24 cellular contexts compared by ENCODE assay signal in the genomic region with DNA sequence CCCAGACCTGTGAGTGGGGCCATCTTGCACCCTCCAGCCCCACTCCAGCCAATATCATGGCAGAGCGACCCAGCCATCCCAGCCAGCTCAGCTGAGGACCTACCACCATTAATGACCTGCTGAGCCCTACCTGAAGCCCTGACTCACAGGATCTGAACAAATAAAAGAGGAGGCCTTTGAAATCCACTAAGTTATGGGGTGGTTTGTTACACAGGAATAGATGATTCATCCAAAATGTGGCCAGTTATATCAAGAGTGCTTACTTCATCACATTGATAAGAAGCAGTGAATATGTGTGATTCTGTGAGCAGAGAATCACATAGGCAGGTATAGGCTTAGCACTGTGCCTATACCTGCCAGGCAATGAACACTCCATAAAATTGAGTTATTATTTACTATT. TPM values are rescaled to one million over a fixed set of nuclear protein-coding genes. Genes with fewer than 3 reads are reported as not detected.
DNase-seq lines count a peak whose midpoint lies in the region; ATAC-seq and TF ChIP-seq lines count a peak whose summit lies in the region.
"Had no signal": no experiment of that assay in that cellular context is flagged by ENCODE, and none has a peak within 500 bp of the region (broad histone marks: within the 10 kb centered on the region; RNA-seq: fewer than 3 reads in every experiment).

No MANE protein-coding gene starts in this region.

- no CpG with 5 or more reads among the region's 1 CpG for WGBS in neuronal stem cell (ENCODE audit: extremely low coverage in 2 of 2, insufficient read length in 2 of 2, insufficient replicate concordance in 1 of 2), 2 donors

- H3K4ac ChIP-seq in neuronal stem cell (ENCODE audit: low read length), result no peak overlapping the region

- no peak overlapping the region for H4K91ac ChIP-seq in neuronal stem cell (ENCODE audit: low read depth, low read length, poor library complexity)

- H3K9ac ChIP-seq in PC-3 (ENCODE audit: low read length) (no peak overlapping the region), neuronal stem cell (ENCODE audit: low read depth, low read length, poor library complexity) (no peak overlapping the region)

- H2BK120ac ChIP-seq in neuronal stem cell (ENCODE audit: low read depth, low read length), result no peak overlapping the region

- H3K27me3 ChIP-seq in PC-3 (ENCODE audit: low read length) (no peaks in the 10 kb centered on the region), neuronal stem cell (ENCODE audit: control insufficient read depth in 3 of 3, insufficient read depth in 3 of 3, low read depth in 1 of 3, low read length in 3 of 3) (no peaks in the 10 kb centered on the region)
- no peaks in the 10 kb centered on the region for H3K27me3 ChIP-seq in CD8-positive, alpha-beta memory T cell (ENCODE audit: insufficient read depth, low read length, poor library complexity, severe bottlenecking)

- BruUV-seq in PC-3 (replicated peaks; lab: Mats Ljungman, UMichigan), result no TSS peak

- H3K9me3 ChIP-seq in PC-3 (ENCODE audit: low read length) (no peaks in the 10 kb centered on the region), neuronal stem cell (replicated peaks in 1 of 2; ENCODE audit: control insufficient read depth in 2 of 2, insufficient read depth in 1 of 2, low read depth in 1 of 2, low read length in 2 of 2) (no peaks in the 10 kb centered on the region)
- H3K9me3 ChIP-seq in CD8-positive, alpha-beta memory T cell (ENCODE audit: low read length), result no peaks in the 10 kb centered on the region
- H3K9me3 ChIP-seq: prostate gland had no signal

- intact Hi-C loops in PC-3 (cut with micrococcal nuclease), result no loop called here
- intact Hi-C loops in Right ventricle myocardium inferior (cut with DNase I), result no loop called here

- H3K27ac ChIP-seq in PC-3 (ENCODE audit: low read length) (peak overlapping the region; percentile 12; the same call in 1 of the 2 replicates), neuronal stem cell (replicated peaks; ENCODE audit: low read length) (no peak overlapping the region)
- H3K27ac ChIP-seq in CD8-positive, alpha-beta memory T cell (ENCODE audit: low read depth, low read length), result no peak overlapping the region
- H3K27ac ChIP-seq: prostate gland, SK-N-MC had no signal

- no peak for DNase-seq in activated CD4-positive, CD25-positive, alpha-beta regulatory T cell treated with anti-CD3 and anti-CD28 coated beads, Interleukin-2, amount 50 U/mL, for 72 hours
- DNase-seq in PC-3 (peak; percentile 79), choroid plexus epithelial cell (ENCODE audit: low read depth) (peak; percentile 9), neuronal stem cell (ENCODE audit: low spot score) (no peak), Right ventricle myocardium inferior (ENCODE audit: missing footprints) (no peak)
- DNase-seq in CD8-positive, alpha-beta memory T cell, result no peak
- DNase-seq: 8988T; activated CD4-positive, alpha-beta T cell treated with anti-CD3 and anti-CD28 coated beads, Interleukin-2, amount 10 ng/mL, durations not matched to agents 24 days and 14 days; activated effector memory CD4-positive, alpha-beta T cell treated with Interleukin-2 at 50 U/mL for 16 hours; GF-D8; head of caudate nucleus; left colon; mesendoderm; NCI-H1694 treated with DMSO at 0.1 percent for 48 hours; NCI-H526 treated with DMSO at 0.1 percent for 48 hours; stimulated activated CD8-positive, alpha-beta memory T cell treated with anti-CD3 and anti-CD28 coated beads, Interleukin-4, amount 100 ng/mL, for 48 hours; T-helper 2 cell had no signal

- H3K79me1 ChIP-seq in neuronal stem cell (ENCODE audit: low read depth, low read length), result no peaks in the 10 kb centered on the region

- peak overlapping the region; percentile 75 for H2BK5ac ChIP-seq in neuronal stem cell (ENCODE audit: low read length)

- H3K14ac ChIP-seq in neuronal stem cell (ENCODE audit: low read length), result no peak overlapping the region

- H3K4me3 ChIP-seq in PC-3 (ENCODE audit: low read length), result no peak overlapping the region
- no peak overlapping the region for H3K4me3 ChIP-seq in choroid plexus epithelial cell (ENCODE audit: low read depth, low read length)
- H3K4me3 ChIP-seq in neuronal stem cell (ENCODE audit: low read length in 2 of 2), result no peak overlapping the region
- H3K4me3 ChIP-seq in CD8-positive, alpha-beta memory T cell (ENCODE audit: low read length), result no peak overlapping the region
- H3K4me3 ChIP-seq: prostate gland, SK-N-MC had no signal

- H3K9me3 Mint-ChIP-seq in CD8-positive, alpha-beta memory T cell, result no peaks in the 10 kb centered on the region
- H3K9me3 Mint-ChIP-seq: activated CD4-positive, alpha-beta T cell treated with anti-CD3 and anti-CD28 coated beads, Interleukin-2, amount 10 ng/mL, durations not matched to agents 24 days and 14 days; dendritic cell treated with granulocyte-macrophage colony-stimulating factor and Interleukin-4, amounts not matched to agents 40 ng/mL and 50 ng/mL, for 4 days had no signal

- H3K4me1 Mint-ChIP-seq in CD8-positive, alpha-beta memory T cell, result peaks cover 0 to 6% (median 5%) of the 10 kb centered on the region in 3 donors

- no peak overlapping the region for H2AFZ ChIP-seq in PC-3 (ENCODE audit: low read length)
- H2AFZ ChIP-seq in neuronal stem cell (ENCODE audit: low read length), result no peak overlapping the region

- peak; percentile 48 to 53 for ATAC-seq in activated CD4-positive, CD25-positive, alpha-beta regulatory T cell treated with anti-CD3 and anti-CD28 coated beads, Interleukin-2, amount 50 U/mL, for 24 hours
- ATAC-seq in PC-3, result peak; percentile 88
- no peak for ATAC-seq in GM18511 (IDR thresholded peaks at IDR 0.05; ENCODE audit: unreplicated experiment)
- ATAC-seq in Right ventricle myocardium inferior, result no peak
- ATAC-seq: left colon had no signal

- H3K79me2 ChIP-seq in PC-3 (ENCODE audit: low read length), result no peaks in the 10 kb centered on the region

- H2BK15ac ChIP-seq in neuronal stem cell (ENCODE audit: low read length), result peak overlapping the region; percentile 27

- H3F3A ChIP-seq in PC-3 (ENCODE audit: low read length, unreplicated experiment), result no peaks in the 10 kb centered on the region

- H3K36me3 ChIP-seq in PC-3 (ENCODE audit: low read depth, low read length) (no peaks in the 10 kb centered on the region), neuronal stem cell (replicated peaks in 1 of 2; ENCODE audit: control insufficient read depth in 2 of 2, insufficient read depth in 2 of 2, low read length in 2 of 2) (no peaks in the 10 kb centered on the region)
- no peaks in the 10 kb centered on the region for H3K36me3 ChIP-seq in CD8-positive, alpha-beta memory T cell (ENCODE audit: insufficient read depth, low read length)
- H3K36me3 ChIP-seq: prostate gland had no signal

- no peak overlapping the region for H2BK12ac ChIP-seq in neuronal stem cell (ENCODE audit: low read length)

- H3K4me3 Mint-ChIP-seq in CD8-positive, alpha-beta memory T cell, result no peak overlapping the region
- H3K4me3 Mint-ChIP-seq: activated CD4-positive, alpha-beta T cell treated with anti-CD3 and anti-CD28 coated beads, Interleukin-2, amount 10 ng/mL, durations not matched to agents 24 days and 14 days; dendritic cell treated with granulocyte-macrophage colony-stimulating factor and Interleukin-4, amounts not matched to agents 40 ng/mL and 50 ng/mL, for 4 days; type B pancreatic cell had no signal

- H3K18ac ChIP-seq in neuronal stem cell (ENCODE audit: low read length), result no peak overlapping the region

- POLR2A ChIA-PET in PC-3 (lab: Charles Lee; ENCODE audit: unreplicated experiment), result no interaction called here
- POLR2A ChIA-PET in CD8-positive, alpha-beta memory T cell (lab: Charles Lee), result no interaction called here

- H3K4me2 ChIP-seq in PC-3 (ENCODE audit: low read length) (no peak overlapping the region), neuronal stem cell (ENCODE audit: insufficient read depth, low read length, poor library complexity, severe bottlenecking) (no peak overlapping the region)

- H3K23ac ChIP-seq in neuronal stem cell (ENCODE audit: low read depth, low read length, poor library complexity), result no peak overlapping the region

- TF ChIP-seq CTCF in PC-3 (conservative IDR thresholded peaks at IDR 0.05; ENCODE audit: low read depth, low read length) (no peak), choroid plexus epithelial cell (conservative IDR thresholded peaks at IDR 0.05; ENCODE audit: low read depth, low read length) (no peak)

- H3K27ac Mint-ChIP-seq in CD8-positive, alpha-beta memory T cell, result no peak overlapping the region
- H3K27ac Mint-ChIP-seq: activated CD4-positive, alpha-beta T cell treated with anti-CD3 and anti-CD28 coated beads, Interleukin-2, amount 10 ng/mL, durations not matched to agents 24 days and 14 days; dendritic cell treated with granulocyte-macrophage colony-stimulating factor and Interleukin-4, amounts not matched to agents 40 ng/mL and 50 ng/mL, for 4 days; type B pancreatic cell had no signal

- peaks cover 0 to 3% (median 0%) of the 10 kb centered on the region in 3 donors for H3K36me3 Mint-ChIP-seq in CD8-positive, alpha-beta memory T cell
- H3K36me3 Mint-ChIP-seq: type B pancreatic cell had no signal

- H3K9me2 ChIP-seq in PC-3 (replicated peaks; ENCODE audit: low read length), result no peaks in the 10 kb centered on the region

- CTCF ChIA-PET in PC-3 (lab: Charles Lee), result no interaction called here
- CTCF ChIA-PET in CD8-positive, alpha-beta memory T cell (lab: Charles Lee), result no interaction called here

- H4K8ac ChIP-seq in neuronal stem cell (ENCODE audit: low read depth, low read length), result no peak overlapping the region

- H4K20me1 ChIP-seq in PC-3 (ENCODE audit: low read length), result no peaks in the 10 kb centered on the region

- H2AK5ac ChIP-seq in neuronal stem cell (ENCODE audit: low read depth, low read length), result no peak overlapping the region

- peaks cover 19% of the 10 kb centered on the region for H3K4me1 ChIP-seq in PC-3 (ENCODE audit: insufficient read depth, low read length)
- peaks cover 4 to 5% of the 10 kb centered on the region in 2 donors for H3K4me1 ChIP-seq in neuronal stem cell (ENCODE audit: control insufficient read depth in 2 of 2, insufficient read depth in 1 of 2, low read depth in 1 of 2, low read length in 2 of 2)
- no peaks in the 10 kb centered on the region for H3K4me1 ChIP-seq in CD8-positive, alpha-beta memory T cell (ENCODE audit: insufficient read depth, low read length)
- H3K4me1 ChIP-seq: prostate gland had no signal

- H3K27me3 Mint-ChIP-seq in CD8-positive, alpha-beta memory T cell, result peaks cover 24 to 54% of the 10 kb centered on the region in 2 donors
- H3K27me3 Mint-ChIP-seq: type B pancreatic cell had no signal

RNA-seq across cellular contexts. Expression of a gene that starts 34.7 kb away (rescaled TPM):
- total RNA-seq in PC-3 (2014; rRNA removed), result not detected in 2 replicates
- polyA plus RNA-seq in neuronal stem cell (2013, experiment 1 of 2), result 0.06 TPM
- 0.07 TPM for polyA plus RNA-seq in neuronal stem cell (2013, experiment 2 of 2)
- not detected for total RNA-seq in CD8-positive, alpha-beta memory T cell
- not detected for polyA plus RNA-seq in CD8-positive, alpha-beta memory T cell
- 1.9 TPM for total RNA-seq in Right ventricle myocardium inferior
- total RNA-seq: HT-29 had no signal

Comparison
In these comparisons a context has a peak if more than half of its experiments do, and no peak if none do; other contexts are left out.
1. ATAC-seq: peak in activated CD4-positive, CD25-positive, alpha-beta regulatory T cell treated with anti-CD3 and anti-CD28 coated beads, Interleukin-2, amount 50 U/mL, for 24 hours (2 of 2) and PC-3 (single experiment); none in GM18511 (single experiment) and Right ventricle myocardium inferior (single experiment).
2. DNase-seq: peak in PC-3 (single experiment) and choroid plexus epithelial cell (single experiment); none in activated CD4-positive, CD25-positive, alpha-beta regulatory T cell treated with anti-CD3 and anti-CD28 coated beads, Interleukin-2, amount 50 U/mL, for 72 hours (single experiment), neuronal stem cell (single experiment), CD8-positive, alpha-beta memory T cell (0 of 5) and Right ventricle myocardium inferior (single experiment).